Comparison of ENCODE assay signal across 18 cellular contexts in the genomic region with DNA sequence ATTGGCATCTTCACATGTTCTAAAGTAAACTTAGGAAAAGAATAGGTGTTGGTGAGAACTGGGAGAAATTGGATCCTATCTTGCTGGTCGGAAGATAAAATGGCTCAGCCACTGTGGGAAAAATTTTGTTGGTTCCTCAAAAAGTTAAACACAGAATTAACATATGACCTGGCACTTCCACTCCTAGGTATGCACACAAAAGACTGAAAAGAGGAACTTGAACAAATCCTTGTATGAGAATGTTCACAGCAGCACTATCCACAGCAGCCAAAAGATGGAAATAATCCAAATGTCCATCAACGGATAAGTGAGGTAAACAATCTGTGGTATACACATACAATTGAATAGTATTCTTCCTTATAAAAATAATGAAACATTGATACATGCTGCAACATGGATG. TPM values are rescaled to one million over a fixed set of nuclear protein-coding genes. Genes with fewer than 3 reads are reported as not detected.
DNase-seq lines count a peak whose midpoint lies in the region; ATAC-seq, FAIRE-seq and TF ChIP-seq lines count a peak whose summit lies in the region.
"Had no signal": no experiment of that assay in that cellular context is flagged by ENCODE, and none has a peak within 500 bp of the region (broad histone marks: within the 10 kb centered on the region; RNA-seq: fewer than 3 reads in every experiment).

No MANE protein-coding gene starts in this region.

- no peak overlapping the region for H2BK5ac ChIP-seq in H9 (ENCODE audit: insufficient read length, low read length)

- H3K27me3 Mint-ChIP-seq in H9 (ENCODE audit: low read depth) = peaks cover 33% of the 10 kb centered on the region

- H3K4me2 ChIP-seq in H9 (ENCODE audit: insufficient read depth, insufficient read length, low read length) = no peak overlapping the region
- H3K4me2 ChIP-seq: A549 had no signal

- no peak overlapping the region for H3K23ac ChIP-seq in H9 (ENCODE audit: insufficient read length, low read depth, low read length)

- no peak for ATAC-seq in HG02870 (IDR thresholded peaks at IDR 0.05; ENCODE audit: unreplicated experiment)
- ATAC-seq: A549; CD8-positive, alpha-beta T cell; K562 had no signal

- no peak overlapping the region for H2BK15ac ChIP-seq in H9 (ENCODE audit: low read depth, low read length)

- H3K4ac ChIP-seq in H9 (ENCODE audit: low read depth, low read length) = no peak overlapping the region

- H4K8ac ChIP-seq in H9 (replicated peaks; ENCODE audit: insufficient read length, low read depth, low read length) = no peak overlapping the region

- no peak for DNase-seq in GM18507 (ENCODE audit: extremely low spot score, insufficient read length, low read depth)
- DNase-seq in NB4 (ENCODE audit: low read depth) = peak; percentile 13
- peak; percentile 67 for DNase-seq in SKM-1 (lab: John Stamatoyannopoulos, UW; ENCODE audit: unreplicated experiment)
- DNase-seq in H9 = no peak
- no peak for DNase-seq in NCI-H446 (lab: John Stamatoyannopoulos, UW)
- no peak for DNase-seq in SHP77 treated with DMSO at 0.1 percent for 48 hours (lab: John Stamatoyannopoulos, UW)
- DNase-seq: BE2C; CD8-positive, alpha-beta T cell; COR-L47; DND-41; GF-D8; HCEC 1CT; HFFc6 had no signal

- H3K4me1 ChIP-seq in H9 (ENCODE audit: insufficient read depth, low read length) = no peaks in the 10 kb centered on the region
- H3K4me1 ChIP-seq: A549, BE2C had no signal

- no peak for TF ChIP-seq POLR2A in NB4 (IDR thresholded peaks at IDR 0.05; ENCODE audit: extremely low read depth, insufficient read length)

- H3K27ac Mint-ChIP-seq in H9 = no peak overlapping the region
- H3K27ac Mint-ChIP-seq: CD8-positive, alpha-beta T cell; HFFc6 had no signal

- H3K56ac ChIP-seq in H9 (ENCODE audit: insufficient read length, low read depth, low read length) = no peak overlapping the region

- H4K5ac ChIP-seq in H9 (ENCODE audit: insufficient read length, low read depth, low read length) = no peak overlapping the region

- no peak overlapping the region for H2AFZ ChIP-seq in H9 (ENCODE audit: low read length)

- no peaks in the 10 kb centered on the region for H3K9me3 Mint-ChIP-seq in H9
- H3K9me3 Mint-ChIP-seq: HFFc6 had no signal

- no peak overlapping the region for H3K4me3 ChIP-seq in NB4 (ENCODE audit: low read depth, low read length)
- H3K4me3 ChIP-seq: A549, K562 had no signal

- H3K27me3 ChIP-seq in H9 (ENCODE audit: insufficient read depth, low read length) = peaks cover under 1% of the 10 kb centered on the region; the same call in 1 of the 2 replicates

- no CpG with 5 or more reads among the region's 2 CpGs for WGBS in H9 (ENCODE audit: extremely low coverage, insufficient read length, low lambda C conversion rate)

- no peak overlapping the region for H2BK120ac ChIP-seq in H9 (ENCODE audit: low read depth, low read length, poor library complexity, severe bottlenecking)

- no peak overlapping the region for H2BK12ac ChIP-seq in H9 (ENCODE audit: insufficient read length, low read depth, low read length)

- TF ChIP-seq CTCF in NB4 (IDR thresholded peaks at IDR 0.05; ENCODE audit: low read depth, low read length) (no peak), H9 (conservative IDR thresholded peaks at IDR 0.05) (no peak)

- H3K14ac ChIP-seq in H9 (ENCODE audit: insufficient read depth, low read length) = no peak overlapping the region

- peak; percentile 38 for FAIRE-seq in GM18507 (lab: Jason Lieb, UNC)
- FAIRE-seq: A549, H1, K562 had no signal

- H3K9ac ChIP-seq in H9 (ENCODE audit: extremely low read depth, insufficient read length, low read length) = no peak overlapping the region

- H3T11ph ChIP-seq in H9 (ENCODE audit: low read length) = no peak overlapping the region

- H3K36me3 Mint-ChIP-seq in H9 (ENCODE audit: insufficient read depth in 1 of 3, low read depth in 3 of 3) = no peaks in the 10 kb centered on the region

- no peaks in the 10 kb centered on the region for H3K79me2 ChIP-seq in H9 (ENCODE audit: insufficient read depth, low read length)

- H4K91ac ChIP-seq in H9 (ENCODE audit: insufficient read length, low read depth, low read length) = no peak overlapping the region

- no peaks in the 10 kb centered on the region for H3K23me2 ChIP-seq in H9 (ENCODE audit: insufficient read length, low read depth, low read length, poor library complexity, severe bottlenecking)

- no peaks in the 10 kb centered on the region for H3K79me1 ChIP-seq in H9 (ENCODE audit: insufficient read depth, low read depth, low read length, poor library complexity, severe bottlenecking)

- no peaks in the 10 kb centered on the region for H4K20me1 ChIP-seq in H9 (ENCODE audit: control insufficient read depth, insufficient read depth, insufficient read length)

- H3K27ac ChIP-seq in H9 (ENCODE audit: insufficient read length, low read depth, low read length) = no peak overlapping the region
- H3K27ac ChIP-seq: A549, C4-2B had no signal

- no peak overlapping the region for H2BK20ac ChIP-seq in H9 (ENCODE audit: low read depth, low read length, poor library complexity, severe bottlenecking)

- H3K4me3 Mint-ChIP-seq in H9 = no peak overlapping the region
- H3K4me3 Mint-ChIP-seq: CD8-positive, alpha-beta T cell; HFFc6 had no signal

- peaks cover 3 to 4% of the 10 kb centered on the region in 2 experiments; a peak in 2 of 4 replicates for H3K4me1 Mint-ChIP-seq in H9

- no peak overlapping the region for H2AK5ac ChIP-seq in H9 (ENCODE audit: insufficient read length, low read length)

- H3K18ac ChIP-seq in H9 (ENCODE audit: insufficient read length, low read depth, low read length) = no peak overlapping the region

- no peaks in the 10 kb centered on the region for H3K9me3 ChIP-seq in H9 (ENCODE audit: control insufficient read depth, low read depth, low read length)
- H3K9me3 ChIP-seq: BE2C had no signal

RNA-seq across cellular contexts. Expression of a gene that starts 4.8 kb away (rescaled TPM):
- total RNA-seq in H9 (2021) = 0.07 and 0.17 TPM in 2 replicates

RNA-seq across cellular contexts. Expression of a gene that starts 38.0 kb away (rescaled TPM):
- total RNA-seq in H9 (2021) = 29.5 and 31.4 TPM in 2 replicates

RNA-seq across cellular contexts. Expression of a gene that starts 55.0 kb away (rescaled TPM):
- total RNA-seq in H9 (2021) = 34.4 and 43.5 TPM in 2 replicates

Comparison
In these comparisons a context has a peak if more than half of its experiments do, and no peak if none do; other contexts are left out.
1. DNase-seq: peak in NB4 (single experiment) and SKM-1 (single experiment); none in GM18507 (single experiment), H9 (single experiment), NCI-H446 (0 of 2) and SHP77 treated with DMSO at 0.1 percent for 48 hours (single experiment).